ENCODE assay signal across 1 cellular context in the genomic region with DNA sequence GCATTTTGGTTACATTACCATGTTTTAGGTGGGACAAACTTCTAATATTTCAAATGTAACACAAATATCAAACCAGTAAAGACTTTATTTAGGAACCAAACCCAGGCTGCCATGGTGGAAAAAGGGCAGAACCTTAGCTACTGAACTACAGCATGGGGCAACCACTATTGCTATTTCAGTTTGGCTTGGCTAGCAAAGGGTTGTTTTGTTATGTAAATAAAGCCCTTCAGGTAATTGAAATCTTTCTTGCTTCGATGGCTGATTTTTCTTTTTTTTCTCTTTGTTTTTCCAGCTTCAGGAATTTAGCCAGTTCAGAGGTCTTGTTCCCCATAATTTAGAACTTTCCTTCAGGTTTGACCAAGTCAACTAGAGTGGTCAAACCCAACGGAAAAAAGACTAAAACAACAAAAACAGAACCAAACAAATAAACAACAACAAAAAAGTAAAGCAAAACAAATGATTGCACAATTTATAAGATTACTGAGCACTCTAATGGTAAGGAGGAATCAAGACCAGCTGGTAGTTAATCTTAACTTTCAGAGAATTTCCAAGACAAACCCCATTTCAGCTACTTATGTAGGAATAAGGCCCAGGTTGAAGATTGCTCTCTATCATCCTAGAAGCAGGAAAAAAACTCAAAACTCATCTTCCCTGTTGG.
TF ChIP-seq lines count a peak whose summit lies in the region.

No MANE protein-coding gene starts in this region.

TF ChIP-seq in HepG2, 621 proteins besides CTCF, POLR2A, EP300 and RAD21:
- TF ChIP-seq ZNF34 (CRISPR knock-in tag; IDR thresholded peaks at IDR 0.05; ENCODE audit: borderline replicate concordance) (no peak), ZNF263 (CRISPR knock-in tag; IDR thresholded peaks at IDR 0.05) (no peak), CEBPB (IDR thresholded peaks at IDR 0.05; ENCODE audit: borderline replicate concordance, low read depth, low read length) (peak; percentile 14; the same call in 1 of the 2 replicates), DNMT3B (CRISPR knock-in tag; conservative IDR thresholded peaks at IDR 0.05) (no peak), NFE2 (CRISPR knock-in tag; IDR thresholded peaks at IDR 0.05) (no peak), ZNF24 (IDR thresholded peaks at IDR 0.05) (no peak)
- TF ChIP-seq, protein P1, sequence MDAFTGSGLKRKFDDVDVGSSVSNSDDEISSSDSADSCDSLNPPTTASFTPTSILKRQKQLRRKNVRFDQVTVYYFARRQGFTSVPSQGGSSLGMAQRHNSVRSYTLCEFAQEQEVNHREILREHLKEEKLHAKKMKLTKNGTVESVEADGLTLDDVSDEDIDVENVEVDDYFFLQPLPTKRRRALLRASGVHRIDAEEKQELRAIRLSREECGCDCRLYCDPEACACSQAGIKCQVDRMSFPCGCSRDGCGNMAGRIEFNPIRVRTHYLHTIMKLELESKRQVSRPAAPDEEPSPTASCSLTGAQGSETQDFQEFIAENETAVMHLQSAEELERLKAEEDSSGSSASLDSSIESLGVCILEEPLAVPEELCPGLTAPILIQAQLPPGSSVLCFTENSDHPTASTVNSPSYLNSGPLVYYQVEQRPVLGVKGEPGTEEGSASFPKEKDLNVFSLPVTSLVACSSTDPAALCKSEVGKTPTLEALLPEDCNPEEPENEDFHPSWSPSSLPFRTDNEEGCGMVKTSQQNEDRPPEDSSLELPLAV (CRISPR knock-in tag; conservative IDR thresholded peaks at IDR 0.05; ENCODE audit: low read depth), result no peak
